1 cellular context compared by ENCODE assay signal in the genomic region with DNA sequence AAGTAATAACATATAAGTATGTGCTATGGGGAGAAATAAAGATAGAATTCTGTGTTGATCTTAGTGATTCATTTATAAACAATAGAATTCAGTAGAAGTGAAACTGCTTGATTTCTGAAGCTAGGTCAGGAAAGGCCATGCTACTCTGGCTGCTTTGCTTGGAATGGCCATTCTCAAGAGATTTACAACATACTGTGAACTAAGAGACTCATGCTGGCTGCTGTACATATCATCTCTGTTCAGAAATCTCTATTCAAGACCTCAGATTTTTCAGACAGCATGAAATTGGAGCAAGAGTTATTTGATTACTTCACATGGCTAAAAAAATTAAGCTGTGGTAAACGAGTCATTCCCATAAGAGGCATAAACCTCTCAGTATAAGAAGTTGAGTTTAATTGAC.
TF ChIP-seq lines count a peak whose summit lies in the region.

No MANE protein-coding gene starts in this region.

TF ChIP-seq in HepG2, 621 proteins besides CTCF, POLR2A, EP300 and RAD21 (continued from another document):
- TF ChIP-seq, protein P1, sequence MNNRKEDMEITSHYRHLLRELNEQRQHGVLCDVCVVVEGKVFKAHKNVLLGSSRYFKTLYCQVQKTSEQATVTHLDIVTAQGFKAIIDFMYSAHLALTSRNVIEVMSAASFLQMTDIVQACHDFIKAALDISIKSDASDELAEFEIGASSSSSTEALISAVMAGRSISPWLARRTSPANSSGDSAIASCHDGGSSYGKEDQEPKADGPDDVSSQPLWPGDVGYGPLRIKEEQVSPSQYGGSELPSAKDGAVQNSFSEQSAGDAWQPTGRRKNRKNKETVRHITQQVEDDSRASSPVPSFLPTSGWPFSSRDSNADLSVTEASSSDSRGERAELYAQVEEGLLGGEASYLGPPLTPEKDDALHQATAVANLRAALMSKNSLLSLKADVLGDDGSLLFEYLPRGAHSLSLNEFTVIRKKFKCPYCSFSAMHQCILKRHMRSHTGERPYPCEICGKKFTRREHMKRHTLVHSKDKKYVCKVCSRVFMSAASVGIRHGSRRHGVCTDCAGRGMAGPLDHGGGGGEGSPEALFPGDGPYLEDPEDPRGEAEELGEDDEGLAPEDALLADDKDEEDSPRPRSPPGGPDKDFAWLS (CRISPR knock-in tag; IDR thresholded peaks at IDR 0.05; ENCODE audit: borderline replicate concordance), result no peak
TF ChIP-seq in HepG2: peak in this region for 0.
